ENCODE assay signal across 1 cellular context in genomic region chr12:109573029-109573913, GRCh38.
TF ChIP-seq lines count a peak whose summit lies in the region.

TSS of gene MMAB (minus strand) at chr12:109573504. CDS start at chr12:109573480, 24 bp downstream.
TSS of gene MVK (plus strand) at chr12:109573794. CDS start at chr12:109574823, 1,029 bp downstream.

TF ChIP-seq in K562, 482 proteins besides CTCF, POLR2A, EP300 and RAD21 (continued from another document):
- TF ChIP-seq MAFK (IDR thresholded peaks at IDR 0.05; ENCODE audit: low read length) (no peak), RBM14 (IDR thresholded peaks at IDR 0.05; ENCODE audit: borderline replicate concordance, insufficient read depth, low read depth, low read length) (no peak), ZC3H4 (CRISPR knock-in tag; IDR thresholded peaks at IDR 0.05; ENCODE audit: borderline replicate concordance) (no peak), ZNF274 (IDR thresholded peaks at IDR 0.05; ENCODE audit: borderline replicate concordance, low read depth, low read length) (no peak), REST (CRISPR knock-in tag; IDR thresholded peaks at IDR 0.05; ENCODE audit: low read depth) (peak; percentile 81), ZNF592 (IDR thresholded peaks at IDR 0.05) (peak; percentile 96), ZSCAN32 (CRISPR knock-in tag; IDR thresholded peaks at IDR 0.05) (no peak), POLR3A (IDR thresholded peaks at IDR 0.05; ENCODE audit: borderline replicate concordance, extremely low read depth, insufficient read depth, insufficient read length) (no peak)
